ENCODE assay signal across 9 cellular contexts in the genomic region with DNA sequence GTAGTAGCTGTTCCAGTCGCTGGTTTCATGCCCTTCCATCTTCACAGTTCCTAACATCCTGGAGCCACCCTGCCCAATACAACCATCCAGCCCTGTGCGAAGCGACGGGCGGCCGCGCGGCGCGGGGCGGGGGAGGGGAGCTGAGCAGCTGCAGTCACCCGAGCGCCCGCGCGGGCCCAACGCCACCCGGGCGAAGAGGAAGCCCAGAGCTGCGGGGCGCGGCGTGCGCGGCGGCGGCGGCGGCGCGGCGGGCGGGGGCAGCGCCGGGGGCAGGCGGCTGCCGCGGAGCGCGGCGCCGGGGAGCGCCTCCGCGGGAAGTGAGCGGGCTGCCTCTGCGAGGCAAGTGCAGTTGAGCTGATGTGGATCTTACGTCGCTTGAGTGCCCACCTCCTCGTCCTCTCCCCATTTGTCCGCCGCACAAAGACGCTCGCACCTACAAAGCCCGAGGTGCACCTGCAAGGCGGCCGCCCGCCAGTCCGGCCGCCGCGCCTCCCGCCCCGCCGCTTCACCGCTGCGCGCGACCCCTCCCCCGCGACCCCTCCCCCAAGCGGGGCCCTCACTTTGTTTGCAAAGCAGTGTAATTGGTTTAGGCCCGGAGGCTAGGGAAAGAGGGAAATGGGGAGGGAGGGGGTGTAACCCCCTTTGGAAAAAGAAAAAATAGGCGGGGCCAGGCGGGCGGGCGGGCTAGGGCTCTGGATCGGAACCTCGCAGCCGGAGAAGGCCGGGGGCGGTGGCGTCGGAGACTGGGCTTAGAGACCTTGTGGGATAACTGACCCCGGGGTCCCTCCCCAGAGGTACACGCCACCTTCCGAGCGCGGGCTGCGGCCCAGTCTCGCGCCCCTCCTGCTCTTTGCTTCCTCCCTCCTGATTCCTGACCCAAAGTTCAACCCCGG. TPM values are rescaled to one million over a fixed set of nuclear protein-coding genes. Genes with fewer than 3 reads are reported as not detected.
DNase-seq lines count a peak whose midpoint lies in the region; ATAC-seq, FAIRE-seq and TF ChIP-seq lines count a peak whose summit lies in the region.
"Had no signal": no experiment of that assay in that cellular context is flagged by ENCODE, and none has a peak within 500 bp of the region (broad histone marks: within the 10 kb centered on the region; RNA-seq: fewer than 3 reads in every experiment).

TSS of gene FOXA1 (minus strand) at position 334 of the 893 bp plus-strand sequence. CDS start at position 57, 277 bp downstream.
TSS of gene TTC6 (plus strand) at position 714 of the 893 bp plus-strand sequence. CDS start 26,436 bp downstream, outside the sequence.

- H3K9me2 ChIP-seq in HCT116 (ENCODE audit: insufficient read depth): no peaks in the 10 kb centered on the region

- no peak for TF ChIP-seq POLR2A in HCT116 (IDR thresholded peaks at IDR 0.05; ENCODE audit: borderline replicate concordance, extremely low read depth, insufficient read depth, insufficient read length)
- TF ChIP-seq POLR2A in suprapubic skin (IDR thresholded peaks at IDR 0.05): no peak

- no peak for TF ChIP-seq RAD21 in HCT116 (IDR thresholded peaks at IDR 0.05; ENCODE audit: low read depth)

- H3K9ac ChIP-seq in HCT116 (ENCODE audit: low read length) (peak within 1 kb of the TSS; percentile 49), kidney (ENCODE audit: low read length in 2 of 2) (no peak within 1 kb of the TSS)

- no TSS peak for BruUV-seq in HCT116 (replicated peaks; lab: Mats Ljungman, UMichigan)

- no peaks in the 10 kb centered on the region for H3K79me2 ChIP-seq in HCT116 (ENCODE audit: insufficient read depth, low read length)

- H3K4me2 ChIP-seq in HCT116 (ENCODE audit: low read length): peak within 1 kb of the TSS; percentile 97

- CTCF ChIA-PET in AG04449 (lab: Yijun Ruan, JAX) (interaction anchor here (0.6 to 2.5 kb wide), 8 partner anchors 10 to 351 kb away, joined by 3 to 14 read pairs (median 3); no protein-coding TSS in a partner anchor), HCT116 (lab: Charles Lee) (interaction anchor here (0.7 to 1.3 kb wide), 5 partner anchors 341 to 365 kb away, joined by 3 to 4 read pairs (median 3); no protein-coding TSS in a partner anchor)

- peaks cover 5 to 14% of the 10 kb centered on the region in 2 experiments; a peak in 3 of 4 replicates for H3K4me1 ChIP-seq in HCT116 (ENCODE audit: control insufficient read depth in 1 of 2, insufficient read depth in 2 of 2, low read length in 2 of 2)
- H3K4me1 ChIP-seq in kidney (ENCODE audit: control insufficient read depth in 1 of 2, insufficient read depth in 1 of 2, low read depth in 1 of 2, low read length in 2 of 2): peaks cover 0 to 9% of the 10 kb centered on the region in 2 donors
- peaks cover 59% of the 10 kb centered on the region for H3K4me1 ChIP-seq in suprapubic skin

- H3K27me3 ChIP-seq in HCT116 (ENCODE audit: insufficient read depth, low read length): no peaks in the 10 kb centered on the region
- peaks cover 96% of the 10 kb centered on the region for H3K27me3 ChIP-seq in suprapubic skin

- no peak for FAIRE-seq in kidney (lab: Jason Lieb, UNC)
- FAIRE-seq: GM18507 had no signal

- H3K36me3 ChIP-seq in HCT116 (ENCODE audit: control insufficient read depth in 1 of 2, insufficient read depth in 2 of 2, low read length in 2 of 2) (no peaks in the 10 kb centered on the region), kidney (ENCODE audit: control insufficient read depth in 1 of 2, insufficient read depth in 2 of 2, low read length in 2 of 2) (no peaks in the 10 kb centered on the region), suprapubic skin (no peaks in the 10 kb centered on the region)

- H3K27ac ChIP-seq in HCT116 (ENCODE audit: low read depth, low read length) (peak within 1 kb of the TSS; percentile 42; the same call in 1 of the 2 replicates), kidney (ENCODE audit: low read depth in 2 of 2, low read length in 2 of 2) (no peak within 1 kb of the TSS), suprapubic skin (peak within 1 kb of the TSS; percentile 46)

- TF ChIP-seq EP300 in suprapubic skin (IDR thresholded peaks at IDR 0.05): no peak

- DNase-seq in AG04449 (ENCODE audit: low read depth, low spot score): no peak
- DNase-seq in HCT116 (ENCODE audit: low read depth, low spot score): peak; percentile 31
- peak; percentile 94 for DNase-seq in NCI-H510A (lab: John Stamatoyannopoulos, UW)
- peak; percentile 43 for DNase-seq in astrocyte of the hippocampus (ENCODE audit: low read depth, low spot score)
- DNase-seq in kidney: peak; percentile 66
- no peak for DNase-seq in suprapubic skin (ENCODE audit: low spot score in 2 of 2)
- DNase-seq in cerebellar nuclear complex (lab: John Stamatoyannopoulos, UW): no peak
- DNase-seq in activated CD4-positive, CD25-positive, alpha-beta regulatory T cell treated with anti-CD3 and anti-CD28 coated beads, Interleukin-2, amount 50 U/mL, for 72 hours: no peak

- POLR2A ChIA-PET in AG04449 (lab: Yijun Ruan, JAX) (no interaction called here), HCT116 (lab: Charles Lee) (no interaction called here)

- peak within 1 kb of the TSS; percentile 63 for H3K4me3 ChIP-seq in AG04449 (ENCODE audit: low read depth, low read length)
- peak within 1 kb of the TSS; percentile 61 to 67 for H3K4me3 ChIP-seq in HCT116 (replicated peaks in 1 of 2; ENCODE audit: low read depth in 1 of 2, low read length in 2 of 2)
- H3K4me3 ChIP-seq in kidney (ENCODE audit: low read length in 2 of 2): peak within 1 kb of the TSS in 1 of 2 donors; percentile 32
- H3K4me3 ChIP-seq in suprapubic skin: peak within 1 kb of the TSS; percentile 52

- H2AFZ ChIP-seq in HCT116 (ENCODE audit: low read depth, low read length, poor library complexity, severe bottlenecking): peak within 1 kb of the TSS; percentile 77

- intact Hi-C loops in HCT116 (cut with micrococcal nuclease): loop anchor here (1.0 kb wide), 1 partner anchor 349 kb away; no protein-coding TSS in a partner anchor
- intact Hi-C loops in kidney (cut with DNase I): no loop called here

- no peaks in the 10 kb centered on the region for H4K20me1 ChIP-seq in HCT116 (ENCODE audit: insufficient read depth)

- H3K9me3 ChIP-seq in HCT116 (ENCODE audit: control insufficient read depth in 1 of 2, insufficient read depth in 1 of 2, low read depth in 1 of 2, low read length in 2 of 2): no peaks in the 10 kb centered on the region
- no peaks in the 10 kb centered on the region for H3K9me3 ChIP-seq in kidney (ENCODE audit: control insufficient read depth in 1 of 2, low read length in 2 of 2)
- H3K9me3 ChIP-seq in suprapubic skin: no peaks in the 10 kb centered on the region

- RAD21 ChIA-PET in HCT116 (lab: Charles Lee; ENCODE audit: low non-redundant PET in 1 of 2, low total read pairs in 2 of 2, uncharacterized antibody in 2 of 2, unreplicated experiment in 2 of 2): interaction anchor here (0.7 kb wide), 2 partner anchors 192 to 934 kb away, joined by 3 read pairs; partner anchors contain the start of gene PAX9 (in 1 of the 2)

- WGBS in suprapubic skin: 2% methylated on average over 57 of the region's 93 CpGs

- ATAC-seq in HCT116: peak; percentile 74

- TF ChIP-seq CTCF in AG04449 (IDR thresholded peaks at IDR 0.05; ENCODE audit: insufficient read depth, low read length, missing control alignments): no peak
- TF ChIP-seq CTCF in HCT116 (IDR thresholded peaks at IDR 0.05 in 2 of 3, conservative IDR thresholded peaks at IDR 0.05 in 1 of 3; ENCODE audit: borderline replicate concordance in 1 of 3, insufficient read depth in 1 of 3, low read depth in 2 of 3, low read length in 2 of 3): no peak
- no peak for TF ChIP-seq CTCF in kidney (IDR thresholded peaks at IDR 0.05; ENCODE audit: borderline replicate concordance, extremely low read depth, insufficient read depth)
- no peak for TF ChIP-seq CTCF in suprapubic skin (IDR thresholded peaks at IDR 0.05)

TF ChIP-seq in HCT116, 20 proteins besides CTCF, POLR2A, EP300 and RAD21:
- no peak for TF ChIP-seq MAX (IDR thresholded peaks at IDR 0.05)
- TF ChIP-seq ELF1 (IDR thresholded peaks at IDR 0.05; ENCODE audit: borderline replicate concordance, low read depth): no peak
- no peak for TF ChIP-seq EZH2 (IDR thresholded peaks at IDR 0.05)
- no peak for TF ChIP-seq SRF (IDR thresholded peaks at IDR 0.05; ENCODE audit: low read depth)
- TF ChIP-seq YY1 (IDR thresholded peaks at IDR 0.05; ENCODE audit: extremely low read depth, insufficient replicate concordance, low read depth, low read length): no peak
- TF ChIP-seq, protein P1, sequence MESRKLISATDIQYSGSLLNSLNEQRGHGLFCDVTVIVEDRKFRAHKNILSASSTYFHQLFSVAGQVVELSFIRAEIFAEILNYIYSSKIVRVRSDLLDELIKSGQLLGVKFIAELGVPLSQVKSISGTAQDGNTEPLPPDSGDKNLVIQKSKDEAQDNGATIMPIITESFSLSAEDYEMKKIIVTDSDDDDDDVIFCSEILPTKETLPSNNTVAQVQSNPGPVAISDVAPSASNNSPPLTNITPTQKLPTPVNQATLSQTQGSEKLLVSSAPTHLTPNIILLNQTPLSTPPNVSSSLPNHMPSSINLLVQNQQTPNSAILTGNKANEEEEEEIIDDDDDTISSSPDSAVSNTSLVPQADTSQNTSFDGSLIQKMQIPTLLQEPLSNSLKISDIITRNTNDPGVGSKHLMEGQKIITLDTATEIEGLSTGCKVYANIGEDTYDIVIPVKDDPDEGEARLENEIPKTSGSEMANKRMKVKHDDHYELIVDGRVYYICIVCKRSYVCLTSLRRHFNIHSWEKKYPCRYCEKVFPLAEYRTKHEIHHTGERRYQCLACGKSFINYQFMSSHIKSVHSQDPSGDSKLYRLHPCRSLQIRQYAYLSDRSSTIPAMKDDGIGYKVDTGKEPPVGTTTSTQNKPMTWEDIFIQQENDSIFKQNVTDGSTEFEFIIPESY (IDR thresholded peaks at IDR 0.05; ENCODE audit: extremely low read depth, insufficient replicate concordance, low read length): no peak
- TF ChIP-seq POLR2AphosphoS5 (IDR thresholded peaks at IDR 0.05; ENCODE audit: low read depth, low read length): no peak
- TF ChIP-seq ZFX (IDR thresholded peaks at IDR 0.05): no peak
- no peak for TF ChIP-seq FOSL1 (IDR thresholded peaks at IDR 0.05; ENCODE audit: low read depth)
- no peak for TF ChIP-seq EGR1 (IDR thresholded peaks at IDR 0.05; ENCODE audit: low read depth)
- no peak for TF ChIP-seq CBX3 (IDR thresholded peaks at IDR 0.05; ENCODE audit: low read depth)
- TF ChIP-seq CEBPB (IDR thresholded peaks at IDR 0.05; ENCODE audit: low read depth): no peak
TF ChIP-seq in HCT116: peak in this region for 0.

RNA-seq across cellular contexts. Expression of gene FOXA1, which starts in this region (rescaled TPM):
- total RNA-seq in HCT116 (2021; ENCODE audit: unreplicated experiment) (1.3 TPM), kidney (not detected), suprapubic skin (10 to 100 TPM in 2 of 4 donors, 1 to 10 TPM in 2; 4.8 to 14.4 (median 8.3) TPM)
- polyA plus RNA-seq in HCT116 (2012): 0.48 and 0.59 TPM in 2 replicates
- not detected for polyA plus RNA-seq in kidney (ENCODE audit: insufficient read depth, low read depth, low replicate concordance)

RNA-seq across cellular contexts. Expression of gene TTC6, which starts in this region (rescaled TPM):
- total RNA-seq in HCT116 (2021; ENCODE audit: unreplicated experiment): 0.10 TPM
- not detected in 2 replicates for polyA plus RNA-seq in HCT116 (2012)
- total RNA-seq in kidney: not detected
- not detected for polyA plus RNA-seq in kidney (ENCODE audit: insufficient read depth, low read depth, low replicate concordance)
- 1 to 10 TPM in 2 of 4 donors, under 1 TPM in 2; 0.18 to 9.5 (median 1.1) TPM for total RNA-seq in suprapubic skin

Comparison
In these comparisons a context has a peak if more than half of its experiments do, and no peak if none do; other contexts are left out.
1. Peak in DNase-seq in kidney; RNA of the genes that start here not detected or under 1 TPM.
2. DNase-seq: peak in HCT116 (single experiment), NCI-H510A (single experiment) and astrocyte of the hippocampus (single experiment); none in AG04449 (single experiment), suprapubic skin (0 of 2), cerebellar nuclear complex (0 of 2) and activated CD4-positive, CD25-positive, alpha-beta regulatory T cell treated with anti-CD3 and anti-CD28 coated beads, Interleukin-2, amount 50 U/mL, for 72 hours (single experiment).
3. H3K27ac ChIP-seq: peak in HCT116 (single experiment) and suprapubic skin (single experiment); none in kidney (0 of 2).